Comparison of ENCODE assay signal across 18 cellular contexts in genomic region chr1:111454859-111455641, GRCh38. TPM values are rescaled to one million over a fixed set of nuclear protein-coding genes. Genes with fewer than 3 reads are reported as not detected.
DNase-seq lines count a peak whose midpoint lies in the region; ATAC-seq, FAIRE-seq and TF ChIP-seq lines count a peak whose summit lies in the region.
"Had no signal": no experiment of that assay in that cellular context is flagged by ENCODE, and none has a peak within 500 bp of the region (broad histone marks: within the 10 kb centered on the region; RNA-seq: fewer than 3 reads in every experiment).

No MANE protein-coding gene starts in this region.

- no peak overlapping the region for H2AK5ac ChIP-seq in IMR-90 (ENCODE audit: low read depth, low read length)

- H3K9me3 ChIP-seq in IMR-90 (ENCODE audit: control insufficient read depth, insufficient read depth, low read length) = no peaks in the 10 kb centered on the region
- H3K9me3 ChIP-seq in GM12878 (replicated peaks; ENCODE audit: control insufficient read depth, insufficient read depth, low read length) = no peaks in the 10 kb centered on the region

- no peak for FAIRE-seq in GM12878 (lab: Jason Lieb, UNC)

- H2AFZ ChIP-seq in IMR-90 (replicated peaks; ENCODE audit: low read length, poor library complexity) = no peak overlapping the region
- no peak overlapping the region for H2AFZ ChIP-seq in GM12878 (ENCODE audit: control insufficient read depth, low read depth, low read length)

- H3K14ac ChIP-seq in IMR-90 (replicated peaks; ENCODE audit: low read depth, low read length) = no peak overlapping the region

- DNase-seq in activated T-cell treated with anti-CD3 and anti-CD28 coated beads, Interleukin-2, amount 50 U/mL, for 72 hours = peak; percentile 39 to 64
- DNase-seq in activated T-cell treated with anti-CD3 and anti-CD28 coated beads, Interleukin-2, amount 50 U/mL, for 48 hours = no peak
- DNase-seq in IMR-90 = peak; percentile 21
- DNase-seq in GM12878 (ENCODE audit: low read depth, low spot score) = peak; percentile 24
- no peak for DNase-seq in NCI-H1930 (lab: John Stamatoyannopoulos, UW)
- DNase-seq in dorsolateral prefrontal cortex = no peak
- DNase-seq: central memory CD4-positive, alpha-beta T cell; GOT3; NCI-H1105 treated with DMSO at 0.1 percent for 48 hours; NCI-H446 treated with DMSO at 0.1 percent for 48 hours; SW 1271 had no signal

- H3K4me1 Mint-ChIP-seq in activated T-cell treated with anti-CD3 and anti-CD28 coated beads, Interleukin-2, amount 50 U/mL, for 72 hours (ENCODE audit: low read depth) = peaks cover 60% of the 10 kb centered on the region
- peaks cover 45% of the 10 kb centered on the region for H3K4me1 Mint-ChIP-seq in stimulated activated memory B cell treated with anti-CD40 and anti-IgM and Interleukin-4, amounts not matched to agents 10 μg/mL and 1 μg/mL and 100 μg/mL, for 72 hours

- TF ChIP-seq POLR2A in IMR-90 (IDR thresholded peaks at IDR 0.05; ENCODE audit: low read depth, low read length) (no peak), GM12878 (IDR thresholded peaks at IDR 0.05; ENCODE audit: low read depth, low read length) (no peak)

- peak overlapping the region; percentile 95 for H3K27ac Mint-ChIP-seq in activated T-cell treated with anti-CD3 and anti-CD28 coated beads, Interleukin-2, amount 50 U/mL, for 72 hours
- H3K27ac Mint-ChIP-seq in stimulated activated memory B cell treated with anti-CD40 and anti-IgM and Interleukin-4, amounts not matched to agents 10 μg/mL and 1 μg/mL and 100 μg/mL, for 72 hours = peak overlapping the region; percentile 12

- no peak overlapping the region for H2BK15ac ChIP-seq in IMR-90 (ENCODE audit: low read depth, low read length)

- H4K8ac ChIP-seq in IMR-90 (ENCODE audit: low read depth in 2 of 2, low read length in 2 of 2) = no peak overlapping the region

- H3K4me3 Mint-ChIP-seq in activated T-cell treated with anti-CD3 and anti-CD28 coated beads, Interleukin-2, amount 50 U/mL, for 72 hours = peak overlapping the region; percentile 49 to 83
- H3K4me3 Mint-ChIP-seq in stimulated activated memory B cell treated with anti-CD40 and anti-IgM and Interleukin-4, amounts not matched to agents 10 μg/mL and 1 μg/mL and 100 μg/mL, for 72 hours = no peak overlapping the region

- H3K79me1 ChIP-seq in IMR-90 (ENCODE audit: low read depth in 1 of 2, low read length in 2 of 2) = peaks cover 32 to 48% of the 10 kb centered on the region in 2 experiments

- H3K18ac ChIP-seq in IMR-90 (ENCODE audit: low read depth, low read length) = no peak overlapping the region

- no peak overlapping the region for H2BK5ac ChIP-seq in IMR-90 (ENCODE audit: low read depth, low read length, poor library complexity, severe bottlenecking)

- SMC1A ChIA-PET in GM12878 (lab: Charles Lee; ENCODE audit: uncharacterized antibody, unreplicated experiment) = interaction anchor here (2.6 kb wide), 1 partner anchor 53 kb away, joined by 11 read pairs; no protein-coding TSS in a partner anchor

- BruUV-seq in IMR-90 (replicated peaks; lab: Mats Ljungman, UMichigan) (no TSS peak), GM12878 (replicated peaks; lab: Mats Ljungman, UMichigan) (no TSS peak)

- H3K79me2 ChIP-seq in GM12878 (ENCODE audit: control insufficient read depth, insufficient read depth, low read length) = peaks cover 50% of the 10 kb centered on the region

- H3K27me3 ChIP-seq in IMR-90 (ENCODE audit: control insufficient read depth, insufficient read depth, low read length) (no peaks in the 10 kb centered on the region), GM12878 (replicated peaks in 1 of 2; ENCODE audit: control insufficient read depth in 2 of 2, insufficient read depth in 2 of 2, low read length in 1 of 2) (no peaks in the 10 kb centered on the region), dorsolateral prefrontal cortex (no peaks in the 10 kb centered on the region)

- TF ChIP-seq CTCF in IMR-90 (conservative IDR thresholded peaks at IDR 0.05; ENCODE audit: low read depth, low read length) (no peak), GM12878 (IDR thresholded peaks at IDR 0.05 in 2 of 3, conservative IDR thresholded peaks at IDR 0.05 in 1 of 3; ENCODE audit: control insufficient read depth in 2 of 3, extremely low read depth in 1 of 3, insufficient read depth in 1 of 3, low read depth in 3 of 3, low read length in 3 of 3) (no peak), dorsolateral prefrontal cortex (IDR thresholded peaks at IDR 0.05 in 54 of 56, conservative IDR thresholded peaks at IDR 0.05 in 2 of 56; ENCODE audit: low read depth in 1 of 56, partially characterized antibody in 56 of 56) (no peak)

- in situ Hi-C loops in IMR-90 (cut with MboI; ENCODE audit: low sequenced_read_pairs) (no loop called here), GM12878 (cut with MboI) (no loop called here)

- no peak overlapping the region for H3K4ac ChIP-seq in IMR-90 (ENCODE audit: low read depth, low read length)

- peak; percentile 86 to 93 for ATAC-seq in activated T-cell treated with anti-CD3 and anti-CD28 coated beads, Interleukin-2, amount 50 U/mL, for 72 hours (replicated peaks in 1 of 2)
- ATAC-seq in IMR-90 (ENCODE audit: low read depth) (no peak), GM12878 (peak; percentile 77), SK-N-SH treated with all-trans-retinoic acid at 6 μM for 48 hours (no peak)
- ATAC-seq in stimulated activated memory B cell treated with anti-CD40 and anti-IgM and Interleukin-4, amounts not matched to agents 10 μg/mL and 1 μg/mL and 100 μg/mL, for 72 hours = no peak
- ATAC-seq: Panc1 had no signal

- H3K4me1 ChIP-seq in IMR-90 (ENCODE audit: control insufficient read depth, insufficient read depth, low read length) (peaks cover 5% of the 10 kb centered on the region), GM12878 (ENCODE audit: control insufficient read depth, insufficient read depth, low read length) (peaks cover 12% of the 10 kb centered on the region; the same call in 1 of the 2 replicates)

- H4K5ac ChIP-seq in IMR-90 (ENCODE audit: low read depth, low read length) = no peak overlapping the region

- H2BK20ac ChIP-seq in IMR-90 (ENCODE audit: low read depth, low read length) = no peak overlapping the region

- H3K36me3 ChIP-seq in IMR-90 (ENCODE audit: control insufficient read depth, insufficient read depth, low read length) = peaks cover 25% of the 10 kb centered on the region
- peaks cover 7 to 14% of the 10 kb centered on the region in 2 experiments for H3K36me3 ChIP-seq in GM12878 (ENCODE audit: control insufficient read depth in 2 of 2, insufficient read depth in 2 of 2, low read length in 1 of 2)

- no CpG with 5 or more reads among the region's 5 CpGs for WGBS in IMR-90 (ENCODE audit: extremely low coverage in 2 of 2, insufficient read length in 1 of 2), 2 experiments
- WGBS in GM12878 (ENCODE audit: insufficient coverage, insufficient replicate concordance, low lambda C conversion rate, missing lambda C conversion rate) = 54% methylated on average over 5 of the region's 5 CpGs

- RAD21 ChIA-PET in GM12878 (lab: Charles Lee; ENCODE audit: unreplicated experiment) = no interaction called here

- intact Hi-C loops in IMR-90 (cut with micrococcal nuclease) = no loop called here
- intact Hi-C loops in GM12878 (cut with micrococcal nuclease; ENCODE audit: unreplicated experiment) = loop anchor here (2.0 kb wide), 1 partner anchor 14 kb away; no protein-coding TSS in a partner anchor
- intact Hi-C loops in dorsolateral prefrontal cortex (cut with DNase I) = no loop called here

- H3K27ac ChIP-seq in IMR-90 (ENCODE audit: insufficient read depth, low read length) = no peak overlapping the region
- peak overlapping the region; percentile 59 for H3K27ac ChIP-seq in GM12878 (ENCODE audit: control insufficient read depth, insufficient read depth)
- no peak overlapping the region for H3K27ac ChIP-seq in dorsolateral prefrontal cortex

- no peak overlapping the region for H4K91ac ChIP-seq in IMR-90 (ENCODE audit: insufficient read depth, low read depth, low read length)

- no peak overlapping the region for H3K56ac ChIP-seq in IMR-90 (ENCODE audit: extremely low read depth, insufficient read depth, low read length)

- H3K9me3 Mint-ChIP-seq in activated T-cell treated with anti-CD3 and anti-CD28 coated beads, Interleukin-2, amount 50 U/mL, for 72 hours = no peaks in the 10 kb centered on the region
- H3K9me3 Mint-ChIP-seq in stimulated activated memory B cell treated with anti-CD40 and anti-IgM and Interleukin-4, amounts not matched to agents 10 μg/mL and 1 μg/mL and 100 μg/mL, for 72 hours = no peaks in the 10 kb centered on the region

- TF ChIP-seq RAD21 in IMR-90 (IDR thresholded peaks at IDR 0.05; ENCODE audit: low read length) (no peak), GM12878 (IDR thresholded peaks at IDR 0.05; ENCODE audit: insufficient read depth, low read depth, low read length) (no peak)

- H3K9me1 ChIP-seq in IMR-90 (ENCODE audit: insufficient read depth, low read length) = no peaks in the 10 kb centered on the region

- H4K20me1 ChIP-seq in IMR-90 (ENCODE audit: insufficient read depth, low read length) = 0 out of 2 replicates have a peak, but pooled peaks cover 6% of the 10 kb centered on the region
- no peaks in the 10 kb centered on the region for H4K20me1 ChIP-seq in GM12878 (ENCODE audit: control insufficient read depth, insufficient read depth)

- CTCF ChIA-PET in IMR-90 (lab: Yijun Ruan, JAX) (no interaction called here), GM12878 (lab: Yijun Ruan, JAX) (interaction anchor here (3.7 to 5.0 kb wide), 2 partner anchors 14 to 27 kb away, joined by 14 to 32 read pairs; no protein-coding TSS in a partner anchor)

- dilution Hi-C loops in IMR-90 (cut with HindIII; ENCODE audit: low sequenced_read_pairs, unreplicated experiment) = loop anchor here (25.0 kb wide), 1 partner anchor 307 kb away; the partner anchor contains the start of gene DDX20

- peaks cover 13 to 39% of the 10 kb centered on the region in 2 donors for H3K36me3 Mint-ChIP-seq in activated T-cell treated with anti-CD3 and anti-CD28 coated beads, Interleukin-2, amount 50 U/mL, for 72 hours (ENCODE audit: insufficient read depth in 2 of 2)
- H3K36me3 Mint-ChIP-seq in stimulated activated memory B cell treated with anti-CD40 and anti-IgM and Interleukin-4, amounts not matched to agents 10 μg/mL and 1 μg/mL and 100 μg/mL, for 72 hours = peaks cover 65% of the 10 kb centered on the region

- TF ChIP-seq EP300 in GM12878 (IDR thresholded peaks at IDR 0.05; ENCODE audit: borderline replicate concordance in 1 of 2, control insufficient read depth in 1 of 2, low read depth in 2 of 2, low read length in 2 of 2) = no peak

- no peak overlapping the region for H2BK120ac ChIP-seq in IMR-90 (ENCODE audit: low read depth, low read length)

- H3K4me3 ChIP-seq in IMR-90 (ENCODE audit: insufficient read depth, low read depth, low read length) (no peak overlapping the region), GM12878 (peak overlapping the region; percentile 32), dorsolateral prefrontal cortex (peak overlapping the region in 1 of 59 donors; percentile 19)

- H3K27me3 Mint-ChIP-seq in activated T-cell treated with anti-CD3 and anti-CD28 coated beads, Interleukin-2, amount 50 U/mL, for 72 hours (ENCODE audit: low read depth) = no peaks in the 10 kb centered on the region
- H3K27me3 Mint-ChIP-seq in stimulated activated memory B cell treated with anti-CD40 and anti-IgM and Interleukin-4, amounts not matched to agents 10 μg/mL and 1 μg/mL and 100 μg/mL, for 72 hours = no peaks in the 10 kb centered on the region

- H3K9ac ChIP-seq in IMR-90 (ENCODE audit: low read depth, low read length) = no peak overlapping the region
- H3K9ac ChIP-seq in GM12878 (ENCODE audit: control insufficient read depth, insufficient read depth, low read length) = no peak overlapping the region

- H2AK9ac ChIP-seq in IMR-90 (replicated peaks; ENCODE audit: low read depth, low read length, poor library complexity) = no peak overlapping the region

- POLR2A ChIA-PET in IMR-90 (lab: Charles Lee; ENCODE audit: unreplicated experiment) = no interaction called here
- POLR2A ChIA-PET in GM12878 (lab: Charles Lee) = no interaction called here

- no peak overlapping the region for H3K23ac ChIP-seq in IMR-90 (ENCODE audit: low read depth, low read length)

- H3K4me2 ChIP-seq in IMR-90 (ENCODE audit: low read depth, low read length) (no peak overlapping the region), GM12878 (ENCODE audit: control insufficient read depth, insufficient read depth) (peak overlapping the region; percentile 74)

RNA-seq across cellular contexts. Expression of gene ATP5PB, which starts 5.8 kb away (rescaled TPM):
- total RNA-seq in activated T-cell treated with anti-CD3 and anti-CD28 coated beads, Interleukin-2, amount 50 U/mL, for 72 hours = 100 to 1,000 TPM; 203 to 245 TPM
- 234 and 382 TPM in 2 replicates for total RNA-seq in IMR-90 (2012; rRNA removed)
- polyA plus RNA-seq in IMR-90 (2012; rRNA removed) = 265 and 301 TPM in 2 replicates
- polyA plus RNA-seq in IMR-90 (2012; cell fraction: cytosol; rRNA removed) = 35.0 and 120 TPM in 2 replicates
- polyA plus RNA-seq in IMR-90 (2012; cell fraction: nucleus; rRNA removed; ENCODE audit: low replicate concordance) = 17.2 and 102 TPM in 2 replicates
- 42.7 and 50.3 TPM in 2 replicates for total RNA-seq in GM12878 (2013; cell fraction: nucleolus; rRNA removed)
- 475 and 625 TPM in 2 replicates for total RNA-seq in GM12878 (2014; rRNA removed)
- 578 and 594 TPM in 2 replicates for total RNA-seq in GM12878 (2014; rRNA removed; fragmentation: Illumina TruSeq; extraction: Trizol)
- 380 and 389 TPM in 2 replicates for total RNA-seq in GM12878 (2021)
- 268 TPM for polyA plus RNA-seq in GM12878 (2011; ENCODE audit: low read depth)
- polyA plus RNA-seq in GM12878 (2011; rRNA removed) = 728 and 857 TPM in 2 replicates
- polyA plus RNA-seq in GM12878 (2011; cell fraction: cytosol; rRNA removed) = 362 and 444 TPM in 2 replicates
- 185 and 197 TPM in 2 replicates for polyA plus RNA-seq in GM12878 (2011; cell fraction: nucleus; rRNA removed)
- 315 and 389 TPM in 2 replicates for polyA plus RNA-seq in GM12878 (2012)
- polyA plus RNA-seq in GM12878 (2014; fragmentation: Illumina TruSeq; extraction: Trizol) = 627 and 753 TPM in 2 replicates
- polyA plus RNA-seq in GM12878 (2014; fragmentation: Nextera tagmentation; extraction: Ambion mirVana) = 1,000 to 10,000 TPM; 1,250 to 1,760 TPM
- polyA plus RNA-seq in GM12878 (2014; rRNA removed) = 503 and 598 TPM in 2 replicates
- polyA plus RNA-seq in GM12878 (2016; fragmentation: Nextera tagmentation; extraction: Ambion mirVana) = 100 to 1,000 TPM; 859 to 866 TPM
- 180 and 268 TPM in 2 replicates for polyA minus RNA-seq in GM12878 (2011; rRNA and poly(A)+ RNA removed)
- polyA minus RNA-seq in GM12878 (2011; cell fraction: cytosol; rRNA and poly(A)+ RNA removed) = 93.7 and 121 TPM in 2 replicates
- polyA minus RNA-seq in GM12878 (2011; cell fraction: nucleus; rRNA and poly(A)+ RNA removed) = 12.6 and 16.7 TPM in 2 replicates
- total RNA-seq in dorsolateral prefrontal cortex = 100 to 1,000 TPM; 111 to 247 (median 179) TPM

RNA-seq across cellular contexts. Expression of gene WDR77, which starts 6.0 kb away (rescaled TPM):
- 10 to 100 TPM; 15.7 to 21.5 TPM for total RNA-seq in activated T-cell treated with anti-CD3 and anti-CD28 coated beads, Interleukin-2, amount 50 U/mL, for 72 hours
- total RNA-seq in IMR-90 (2012; rRNA removed) (73.6 and 80.8 TPM in 2 replicates), GM12878 (2014; rRNA removed) (75.3 and 79.8 TPM in 2 replicates), GM12878 (2014; rRNA removed; fragmentation: Illumina TruSeq; extraction: Trizol) (38.6 and 40.2 TPM in 2 replicates), GM12878 (2021) (57.5 and 61.5 TPM in 2 replicates), dorsolateral prefrontal cortex (10 to 100 TPM; 13.6 to 29.7 (median 21.9) TPM)
- polyA plus RNA-seq in IMR-90 (2012; rRNA removed) (87.0 and 91.9 TPM in 2 replicates), GM12878 (2011; rRNA removed) (60.0 and 113 TPM in 2 replicates), GM12878 (2014; fragmentation: Illumina TruSeq; extraction: Trizol) (69.9 and 72.1 TPM in 2 replicates), GM12878 (2014; fragmentation: Nextera tagmentation; extraction: Ambion mirVana) (10 to 100 TPM; 12.7 to 34.1 TPM), GM12878 (2014; rRNA removed) (56.8 and 64.3 TPM in 2 replicates), GM12878 (2016; fragmentation: Nextera tagmentation; extraction: Ambion mirVana) (100 to 1,000 TPM; 153 to 167 TPM)
- 57.6 and 99.7 TPM in 2 replicates for polyA plus RNA-seq in IMR-90 (2012; cell fraction: cytosol; rRNA removed)
- polyA plus RNA-seq in IMR-90 (2012; cell fraction: nucleus; rRNA removed; ENCODE audit: low replicate concordance) = 121 and 127 TPM in 2 replicates
- 19.3 and 27.3 TPM in 2 replicates for total RNA-seq in GM12878 (2013; cell fraction: nucleolus; rRNA removed)
- 27.3 TPM for polyA plus RNA-seq in GM12878 (2011; ENCODE audit: low read depth)
- polyA plus RNA-seq in GM12878 (2011; cell fraction: cytosol; rRNA removed) = 122 and 132 TPM in 2 replicates
- 155 and 168 TPM in 2 replicates for polyA plus RNA-seq in GM12878 (2011; cell fraction: nucleus; rRNA removed)
- polyA plus RNA-seq in GM12878 (2012) = 22.4 and 28.9 TPM in 2 replicates
- 114 and 143 TPM in 2 replicates for polyA minus RNA-seq in GM12878 (2011; rRNA and poly(A)+ RNA removed)
- 22.1 and 30.8 TPM in 2 replicates for polyA minus RNA-seq in GM12878 (2011; cell fraction: cytosol; rRNA and poly(A)+ RNA removed)
- 29.0 and 38.2 TPM in 2 replicates for polyA minus RNA-seq in GM12878 (2011; cell fraction: nucleus; rRNA and poly(A)+ RNA removed)

RNA-seq across cellular contexts. Expression of gene C1orf162, which starts 18.7 kb away (rescaled TPM):
- total RNA-seq in activated T-cell treated with anti-CD3 and anti-CD28 coated beads, Interleukin-2, amount 50 U/mL, for 72 hours = 10 to 100 TPM; 11.4 to 11.7 TPM
- total RNA-seq in IMR-90 (2012; rRNA removed) (not detected in 2 replicates), GM12878 (2014; rRNA removed) (3.0 and 3.2 TPM in 2 replicates), GM12878 (2014; rRNA removed; fragmentation: Illumina TruSeq; extraction: Trizol) (4.7 and 5.7 TPM in 2 replicates), GM12878 (2021) (3.9 and 4.0 TPM in 2 replicates), dorsolateral prefrontal cortex (10 to 100 TPM in 62 of 120 experiments, 1 to 10 TPM in 58; 3.8 to 34.3 (median 10.2) TPM)
- polyA plus RNA-seq in IMR-90 (2012; rRNA removed) (0.12 TPM in 1 of 2 replicates, not detected in the other), GM12878 (2011; rRNA removed) (2.4 TPM in 2 replicates), GM12878 (2014; fragmentation: Illumina TruSeq; extraction: Trizol) (8.8 and 11.3 TPM in 2 replicates), GM12878 (2014; fragmentation: Nextera tagmentation; extraction: Ambion mirVana) (10 to 100 TPM in 1 of 2 experiments, 1 to 10 TPM in 1; 8.1 to 11.1 TPM), GM12878 (2014; rRNA removed) (4.5 and 4.6 TPM in 2 replicates), GM12878 (2016; fragmentation: Nextera tagmentation; extraction: Ambion mirVana) (1 to 10 TPM; 3.3 to 3.4 TPM)
- 0.04 TPM in 1 of 2 replicates, not detected in the other for polyA plus RNA-seq in IMR-90 (2012; cell fraction: cytosol; rRNA removed)
- polyA plus RNA-seq in IMR-90 (2012; cell fraction: nucleus; rRNA removed; ENCODE audit: low replicate concordance) = 0.10 and 0.83 TPM in 2 replicates
- 7.2 and 7.6 TPM in 2 replicates for total RNA-seq in GM12878 (2013; cell fraction: nucleolus; rRNA removed)
- polyA plus RNA-seq in GM12878 (2011; ENCODE audit: low read depth) = 2.1 TPM
- polyA plus RNA-seq in GM12878 (2011; cell fraction: cytosol; rRNA removed) = 0.90 and 1.2 TPM in 2 replicates
- 5.7 and 7.8 TPM in 2 replicates for polyA plus RNA-seq in GM12878 (2011; cell fraction: nucleus; rRNA removed)
- polyA plus RNA-seq in GM12878 (2012) = 0.81 and 1.0 TPM in 2 replicates
- 0.26 and 1.0 TPM in 2 replicates for polyA minus RNA-seq in GM12878 (2011; rRNA and poly(A)+ RNA removed)
- polyA minus RNA-seq in GM12878 (2011; cell fraction: cytosol; rRNA and poly(A)+ RNA removed) = 0.52 TPM in 1 of 2 replicates, not detected in the other
- 1.1 and 1.7 TPM in 2 replicates for polyA minus RNA-seq in GM12878 (2011; cell fraction: nucleus; rRNA and poly(A)+ RNA removed)
- total RNA-seq: glomerular endothelial cell had no signal

RNA-seq across cellular contexts. Expression of gene OVGP1, which starts 27.5 kb away (rescaled TPM):
- 1 to 10 TPM; 5.1 to 7.2 TPM for total RNA-seq in activated T-cell treated with anti-CD3 and anti-CD28 coated beads, Interleukin-2, amount 50 U/mL, for 72 hours
- under 0.01 and 0.18 TPM in 2 replicates for total RNA-seq in IMR-90 (2012; rRNA removed)
- 0.50 and 0.58 TPM in 2 replicates for polyA plus RNA-seq in IMR-90 (2012; rRNA removed)
- polyA plus RNA-seq in IMR-90 (2012; cell fraction: cytosol; rRNA removed) = 0.05 and 0.09 TPM in 2 replicates
- polyA plus RNA-seq in IMR-90 (2012; cell fraction: nucleus; rRNA removed; ENCODE audit: low replicate concordance) = 2.5 and 6.4 TPM in 2 replicates
- 3.8 and 4.6 TPM in 2 replicates for total RNA-seq in GM12878 (2013; cell fraction: nucleolus; rRNA removed)
- 0.65 and 1.0 TPM in 2 replicates for total RNA-seq in GM12878 (2014; rRNA removed)
- total RNA-seq in GM12878 (2014; rRNA removed; fragmentation: Illumina TruSeq; extraction: Trizol) = 0.89 and 1.2 TPM in 2 replicates
- 0.64 and 0.80 TPM in 2 replicates for total RNA-seq in GM12878 (2021)
- 1.4 TPM for polyA plus RNA-seq in GM12878 (2011; ENCODE audit: low read depth)
- polyA plus RNA-seq in GM12878 (2011; rRNA removed) = 1.4 and 1.6 TPM in 2 replicates
- polyA plus RNA-seq in GM12878 (2011; cell fraction: cytosol; rRNA removed) = 0.49 and 0.52 TPM in 2 replicates
- 7.8 and 10.0 TPM in 2 replicates for polyA plus RNA-seq in GM12878 (2011; cell fraction: nucleus; rRNA removed)
- polyA plus RNA-seq in GM12878 (2012) = 1.2 and 1.4 TPM in 2 replicates
- 1.8 and 2.0 TPM in 2 replicates for polyA plus RNA-seq in GM12878 (2014; fragmentation: Illumina TruSeq; extraction: Trizol)
- polyA plus RNA-seq in GM12878 (2014; fragmentation: Nextera tagmentation; extraction: Ambion mirVana) = under 1 TPM; 0.03 to 0.73 TPM
- 1.4 and 1.5 TPM in 2 replicates for polyA plus RNA-seq in GM12878 (2014; rRNA removed)
- polyA plus RNA-seq in GM12878 (2016; fragmentation: Nextera tagmentation; extraction: Ambion mirVana) = under 1 TPM; 0.12 to 0.16 TPM
- 0.59 and 0.72 TPM in 2 replicates for polyA minus RNA-seq in GM12878 (2011; rRNA and poly(A)+ RNA removed)
- polyA minus RNA-seq in GM12878 (2011; cell fraction: cytosol; rRNA and poly(A)+ RNA removed) = 1.6 TPM in 1 of 2 replicates, not detected in the other
- 1.3 and 1.4 TPM in 2 replicates for polyA minus RNA-seq in GM12878 (2011; cell fraction: nucleus; rRNA and poly(A)+ RNA removed)
- 10 to 100 TPM in 74 of 120 experiments, 1 to 10 TPM in 46; 4.7 to 23.9 (median 11.0) TPM for total RNA-seq in dorsolateral prefrontal cortex

RNA-seq across cellular contexts. Expression of gene ADORA3, which starts 48.4 kb away (rescaled TPM):
- total RNA-seq in activated T-cell treated with anti-CD3 and anti-CD28 coated beads, Interleukin-2, amount 50 U/mL, for 72 hours = under 1 TPM in 1 of 2 donors, not detected in 1; 0.58 TPM
- total RNA-seq in IMR-90 (2012; rRNA removed) (not detected in 2 replicates), GM12878 (2014; rRNA removed) (0.17 and 0.27 TPM in 2 replicates), GM12878 (2014; rRNA removed; fragmentation: Illumina TruSeq; extraction: Trizol) (0.18 and 0.32 TPM in 2 replicates), GM12878 (2021) (0.18 TPM in 1 of 2 replicates, not detected in the other), dorsolateral prefrontal cortex (10 to 100 TPM in 39 of 120 experiments, 1 to 10 TPM in 80, under 1 TPM in 1; 0.57 to 20.1 (median 8.2) TPM)
- polyA plus RNA-seq in IMR-90 (2012; rRNA removed) (not detected in 2 replicates), GM12878 (2011; rRNA removed) (0.20 and 0.88 TPM in 2 replicates), GM12878 (2014; fragmentation: Illumina TruSeq; extraction: Trizol) (0.29 TPM in 1 of 2 replicates, not detected in the other), GM12878 (2014; fragmentation: Nextera tagmentation; extraction: Ambion mirVana) (under 1 TPM in 1 of 2 experiments, not detected in 1; 0.18 TPM), GM12878 (2014; rRNA removed) (0.06 and 0.22 TPM in 2 replicates), GM12878 (2016; fragmentation: Nextera tagmentation; extraction: Ambion mirVana) (under 1 TPM in 1 of 2 experiments, not detected in 1; 0.14 TPM)
- not detected in 2 replicates for polyA plus RNA-seq in IMR-90 (2012; cell fraction: cytosol; rRNA removed)
- polyA plus RNA-seq in IMR-90 (2012; cell fraction: nucleus; rRNA removed; ENCODE audit: low replicate concordance) = 0.03 TPM in 1 of 2 replicates, not detected in the other
- not detected in 2 replicates for total RNA-seq in GM12878 (2013; cell fraction: nucleolus; rRNA removed)
- polyA plus RNA-seq in GM12878 (2011; ENCODE audit: low read depth) = 0.16 TPM
- polyA plus RNA-seq in GM12878 (2011; cell fraction: cytosol; rRNA removed) = 0.08 and 0.19 TPM in 2 replicates
- polyA plus RNA-seq in GM12878 (2011; cell fraction: nucleus; rRNA removed) = 0.21 and 0.67 TPM in 2 replicates
- 0.06 and 0.15 TPM in 2 replicates for polyA plus RNA-seq in GM12878 (2012)
- not detected in 2 replicates for polyA minus RNA-seq in GM12878 (2011; rRNA and poly(A)+ RNA removed)
- not detected in 2 replicates for polyA minus RNA-seq in GM12878 (2011; cell fraction: cytosol; rRNA and poly(A)+ RNA removed)
- polyA minus RNA-seq in GM12878 (2011; cell fraction: nucleus; rRNA and poly(A)+ RNA removed) = 0.24 and 0.29 TPM in 2 replicates
- total RNA-seq: glomerular endothelial cell, kidney epithelial cell, renal cortical epithelial cell had no signal
- polyA plus RNA-seq: AG04450 had no signal

Comparison
In these comparisons a context has a peak if more than half of its experiments do, and no peak if none do; other contexts are left out.
1. DNase-seq: peak in activated T-cell treated with anti-CD3 and anti-CD28 coated beads, Interleukin-2, amount 50 U/mL, for 72 hours (2 of 2), IMR-90 (single experiment) and GM12878 (single experiment); none in activated T-cell treated with anti-CD3 and anti-CD28 coated beads, Interleukin-2, amount 50 U/mL, for 48 hours (0 of 2), NCI-H1930 (0 of 2) and dorsolateral prefrontal cortex (0 of 10).
2. ATAC-seq: peak in activated T-cell treated with anti-CD3 and anti-CD28 coated beads, Interleukin-2, amount 50 U/mL, for 72 hours (2 of 2) and GM12878 (single experiment); none in IMR-90 (single experiment), stimulated activated memory B cell treated with anti-CD40 and anti-IgM and Interleukin-4, amounts not matched to agents 10 μg/mL and 1 μg/mL and 100 μg/mL, for 72 hours (single experiment) and SK-N-SH treated with all-trans-retinoic acid at 6 μM for 48 hours (single experiment).